ENCODE assay signal across 27 cellular contexts in the genomic region with DNA sequence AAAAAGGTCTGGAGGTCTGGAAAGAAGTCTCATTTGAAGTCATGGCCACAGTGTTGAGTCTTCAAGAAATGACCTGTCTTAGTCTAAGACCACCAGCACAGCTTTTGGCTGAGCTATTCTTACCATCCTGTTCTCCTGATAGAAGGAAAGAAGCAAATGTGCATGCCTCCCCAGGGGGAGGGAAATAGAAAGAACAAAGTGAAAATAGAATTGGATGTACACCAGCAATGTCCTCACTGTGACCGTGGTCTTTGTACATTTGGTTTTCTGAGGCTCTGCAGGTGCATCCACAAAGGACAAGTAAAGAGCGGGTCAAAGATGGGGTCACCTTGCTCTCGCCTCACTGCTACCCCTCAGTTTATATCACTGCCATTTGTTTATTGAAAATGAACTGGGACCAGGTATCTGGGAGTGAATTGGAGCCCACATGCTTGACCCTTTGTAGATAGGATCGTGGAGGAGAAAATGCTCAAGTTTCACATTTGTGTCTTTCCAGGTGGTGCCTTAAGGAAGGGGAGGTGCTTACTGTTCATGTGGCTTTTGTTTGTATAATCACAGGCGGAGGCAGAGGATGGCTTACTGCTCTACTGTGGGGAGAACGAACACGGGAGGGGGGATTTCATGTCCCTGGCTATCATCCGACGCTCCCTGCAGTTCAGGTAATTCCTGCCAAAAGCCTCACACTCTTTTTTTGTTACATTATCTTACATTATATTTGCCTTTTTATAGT.
"Had no signal": no experiment of that assay in that cellular context is flagged by ENCODE, and none has a peak within 500 bp of the region (broad histone marks: within the 10 kb centered on the region; RNA-seq: fewer than 3 reads in every experiment).

No MANE protein-coding gene starts in this region.

- H3K4me3 Mint-ChIP-seq: activated CD4-positive, alpha-beta memory T cell treated with anti-CD3 and anti-CD28 coated beads, Interleukin-2, amount 10 ng/mL, durations not matched to agents 7 days and 5 days; activated CD4-positive, alpha-beta T cell treated with anti-CD3 and anti-CD28 coated beads, Interleukin-2, amount 10 ng/mL, durations not matched to agents 7 days and 5 days; activated naive CD4-positive, alpha-beta T cell treated with anti-CD3 and anti-CD28 coated beads for 36 hours; activated naive CD4-positive, alpha-beta T cell treated with anti-CD3 and anti-CD28 coated beads, Interleukin-2, amount 50 U/mL, for 24 hours; activated naive CD8-positive, alpha-beta T cell treated with anti-CD3 and anti-CD28 coated beads for 36 hours; activated naive CD8-positive, alpha-beta T cell treated with anti-CD3 and anti-CD28 coated beads, Interleukin-2, amount 50 U/mL, for 24 hours; activated T-cell treated with anti-CD3 and anti-CD28 coated beads, Interleukin-2, amount 50 U/mL, for 4 hours; activated T-helper 1 cell treated with anti-CD3 and anti-CD28 coated beads, Interleukin-12 subunit alpha, Interleukin-12 subunit beta, Interleukin-2, Interleukin-4 antibody, amounts not matched to agents 30 ng/mL and 10 ng/mL and 1 ng/mL, durations not matched to agents 14 hours and 24 hours and 36 hours; dendritic cell treated with granulocyte-macrophage colony-stimulating factor and Interleukin-4, amounts not matched to agents 40 ng/mL and 50 ng/mL, for 4 days; endodermal cell; T-helper 17 cell; T-helper 2 cell treated with Interferon-gamma antibody and Interleukin-4, amounts not matched to agents 5 μg/mL and 100 μg/mL, for 36 hours had no signal

- H3K36me3 Mint-ChIP-seq: activated naive CD4-positive, alpha-beta T cell treated with anti-CD3 and anti-CD28 coated beads, Interleukin-2, amount 50 U/mL, for 24 hours; activated naive CD8-positive, alpha-beta T cell treated with anti-CD3 and anti-CD28 coated beads for 36 hours had no signal

- H3K27ac Mint-ChIP-seq: activated CD4-positive, alpha-beta memory T cell treated with anti-CD3 and anti-CD28 coated beads, Interleukin-2, amount 10 ng/mL, durations not matched to agents 7 days and 5 days; activated CD4-positive, alpha-beta T cell treated with anti-CD3 and anti-CD28 coated beads, Interleukin-2, amount 10 ng/mL, durations not matched to agents 7 days and 5 days; activated naive CD4-positive, alpha-beta T cell treated with anti-CD3 and anti-CD28 coated beads for 36 hours; activated naive CD4-positive, alpha-beta T cell treated with anti-CD3 and anti-CD28 coated beads, Interleukin-2, amount 50 U/mL, for 24 hours; activated naive CD8-positive, alpha-beta T cell treated with anti-CD3 and anti-CD28 coated beads for 36 hours; activated naive CD8-positive, alpha-beta T cell treated with anti-CD3 and anti-CD28 coated beads, Interleukin-2, amount 50 U/mL, for 24 hours; activated T-helper 1 cell treated with anti-CD3 and anti-CD28 coated beads, Interleukin-12 subunit alpha, Interleukin-12 subunit beta, Interleukin-2, Interleukin-4 antibody, amounts not matched to agents 30 ng/mL and 10 ng/mL and 1 ng/mL, durations not matched to agents 14 hours and 24 hours and 36 hours; activated T-helper 2 cell treated with anti-CD3 and anti-CD28 coated beads, Interferon-gamma antibody, Interleukin-2, Interleukin-4, amounts not matched to agents 10 μg/mL and 5 μg/mL and 100 μg/mL, durations not matched to agents 14 hours and 24 hours and 36 hours; dendritic cell treated with granulocyte-macrophage colony-stimulating factor and Interleukin-4, amounts not matched to agents 40 ng/mL and 50 ng/mL, for 4 days; endodermal cell; T-helper 17 cell; T-helper 2 cell treated with Interferon-gamma antibody and Interleukin-4, amounts not matched to agents 5 μg/mL and 100 μg/mL, for 36 hours had no signal

- H3K4me1 Mint-ChIP-seq: activated CD4-positive, alpha-beta memory T cell treated with anti-CD3 and anti-CD28 coated beads, Interleukin-2, amount 10 ng/mL, durations not matched to agents 7 days and 5 days; activated CD4-positive, alpha-beta T cell treated with anti-CD3 and anti-CD28 coated beads, Interleukin-2, amount 10 ng/mL, durations not matched to agents 7 days and 5 days; activated naive CD4-positive, alpha-beta T cell treated with anti-CD3 and anti-CD28 coated beads, Interleukin-2, amount 50 U/mL, for 24 hours; activated naive CD8-positive, alpha-beta T cell treated with anti-CD3 and anti-CD28 coated beads for 36 hours; activated naive CD8-positive, alpha-beta T cell treated with anti-CD3 and anti-CD28 coated beads, Interleukin-2, amount 50 U/mL, for 24 hours had no signal

- DNase-seq: activated CD4-positive, alpha-beta memory T cell treated with anti-CD3 and anti-CD28 coated beads, Interleukin-2, amount 10 ng/mL, durations not matched to agents 7 days and 5 days; activated CD4-positive, alpha-beta T cell treated with anti-CD3 and anti-CD28 coated beads for 1 hour; activated CD4-positive, alpha-beta T cell treated with anti-CD3 and anti-CD28 coated beads for 4 hours; activated CD4-positive, alpha-beta T cell treated with anti-CD3 and anti-CD28 coated beads, Interleukin-2, amount 10 ng/mL, durations not matched to agents 7 days and 5 days; activated CD4-positive, alpha-beta T cell treated with anti-CD3 and anti-CD28 coated beads, Interleukin-2, amount 50 U/mL, for 4 hours; activated CD8-positive, alpha-beta memory T cell treated with anti-CD3 and anti-CD28 coated beads for 24 hours; activated effector memory CD4-positive, alpha-beta T cell treated with anti-CD3 and anti-CD28 coated beads, Interleukin-2, amount 50 U/mL, for 16 hours; activated naive CD4-positive, alpha-beta T cell treated with anti-CD3 and anti-CD28 coated beads for 36 hours; activated naive CD8-positive, alpha-beta T cell treated with anti-CD3 and anti-CD28 coated beads for 36 hours; activated naive CD8-positive, alpha-beta T cell treated with anti-CD3 and anti-CD28 coated beads, Interleukin-2, amount 50 U/mL, for 24 hours; activated T-cell treated with anti-CD3 and anti-CD28 coated beads, Interleukin-2, amount 50 U/mL, for 4 hours; amygdala; aorta; body of pancreas; cerebellar nuclear complex; effector memory CD4-positive, alpha-beta T cell; endodermal cell; foreskin fibroblast; head of caudate nucleus; T-helper 1 cell; T-helper 17 cell; T1000 had no signal

- H3K9me3 Mint-ChIP-seq: activated CD4-positive, alpha-beta memory T cell treated with anti-CD3 and anti-CD28 coated beads, Interleukin-2, amount 10 ng/mL, durations not matched to agents 7 days and 5 days; activated CD4-positive, alpha-beta T cell treated with anti-CD3 and anti-CD28 coated beads, Interleukin-2, amount 10 ng/mL, durations not matched to agents 7 days and 5 days; activated naive CD4-positive, alpha-beta T cell treated with anti-CD3 and anti-CD28 coated beads for 36 hours; activated naive CD4-positive, alpha-beta T cell treated with anti-CD3 and anti-CD28 coated beads, Interleukin-2, amount 50 U/mL, for 24 hours; activated naive CD8-positive, alpha-beta T cell treated with anti-CD3 and anti-CD28 coated beads for 36 hours; activated naive CD8-positive, alpha-beta T cell treated with anti-CD3 and anti-CD28 coated beads, Interleukin-2, amount 50 U/mL, for 24 hours; activated T-cell treated with anti-CD3 and anti-CD28 coated beads, Interleukin-2, amount 50 U/mL, for 4 hours; activated T-helper 1 cell treated with anti-CD3 and anti-CD28 coated beads, Interleukin-12 subunit alpha, Interleukin-12 subunit beta, Interleukin-2, Interleukin-4 antibody, amounts not matched to agents 30 ng/mL and 10 ng/mL and 1 ng/mL, durations not matched to agents 14 hours and 24 hours and 36 hours; activated T-helper 2 cell treated with anti-CD3 and anti-CD28 coated beads, Interferon-gamma antibody, Interleukin-2, Interleukin-4, amounts not matched to agents 10 μg/mL and 5 μg/mL and 100 μg/mL, durations not matched to agents 14 hours and 24 hours and 36 hours; dendritic cell treated with granulocyte-macrophage colony-stimulating factor and Interleukin-4, amounts not matched to agents 40 ng/mL and 50 ng/mL, for 4 days; endodermal cell; T-helper 2 cell treated with Interferon-gamma antibody and Interleukin-4, amounts not matched to agents 5 μg/mL and 100 μg/mL, for 36 hours had no signal
